In genomic region chr13:25971077-25971476, GRCh38 we compare ENCODE assay signal across 19 cellular contexts.
DNase-seq lines count a peak whose midpoint lies in the region; ATAC-seq, FAIRE-seq and TF ChIP-seq lines count a peak whose summit lies in the region.
"Had no signal": no experiment of that assay in that cellular context is flagged by ENCODE, and none has a peak within 500 bp of the region (broad histone marks: within the 10 kb centered on the region; RNA-seq: fewer than 3 reads in every experiment).

No MANE protein-coding gene starts in this region.

- peak overlapping the region in 2 of 4 donors; percentile 8 to 56 for H3K4me3 Mint-ChIP-seq in CD4-positive, CD25-positive, alpha-beta regulatory T cell
- H3K4me3 Mint-ChIP-seq in CD8-positive, alpha-beta T cell: no peak overlapping the region
- no peak overlapping the region for H3K4me3 Mint-ChIP-seq in activated CD4-positive, alpha-beta memory T cell treated with anti-CD3 and anti-CD28 coated beads for 36 hours

- CTCF ChIA-PET in CD8-positive, alpha-beta T cell (lab: Charles Lee): interaction anchor here (0.8 kb wide), 1 partner anchor 142 kb away, joined by 3 read pairs; no protein-coding TSS in a partner anchor
- CTCF ChIA-PET in activated CD4-positive, alpha-beta memory T cell treated with anti-CD3 and anti-CD28 coated beads for 36 hours (lab: Charles Lee): interaction anchor here (1.7 kb wide), 1 partner anchor 11 kb away, joined by 3 read pairs; no protein-coding TSS in a partner anchor

- peaks cover 0 to 2% (median 0%) of the 10 kb centered on the region in 7 donors for H3K9me3 Mint-ChIP-seq in CD4-positive, CD25-positive, alpha-beta regulatory T cell
- no peaks in the 10 kb centered on the region for H3K9me3 Mint-ChIP-seq in CD8-positive, alpha-beta T cell
- no peaks in the 10 kb centered on the region for H3K9me3 Mint-ChIP-seq in activated CD4-positive, alpha-beta memory T cell treated with anti-CD3 and anti-CD28 coated beads for 36 hours

- no peak for ATAC-seq in CD4-positive, CD25-positive, alpha-beta regulatory T cell (ENCODE audit: low read depth in 2 of 2)
- no peak for ATAC-seq in CD8-positive, alpha-beta T cell
- ATAC-seq in sciatic nerve (no peak), GM18520 (IDR thresholded peaks at IDR 0.05; ENCODE audit: unreplicated experiment) (no peak)

- H3K27me3 ChIP-seq in CD4-positive, CD25-positive, alpha-beta regulatory T cell (ENCODE audit: control insufficient read depth, insufficient read depth, low read length): no peaks in the 10 kb centered on the region
- no peaks in the 10 kb centered on the region for H3K27me3 ChIP-seq in CD8-positive, alpha-beta T cell (ENCODE audit: insufficient read depth, low read length)
- H3K27me3 ChIP-seq: brain microvascular endothelial cell, colonic mucosa had no signal

- DNase-seq in CD4-positive, CD25-positive, alpha-beta regulatory T cell: no peak
- DNase-seq in CD8-positive, alpha-beta T cell: no peak
- DNase-seq in activated CD4-positive, alpha-beta memory T cell treated with anti-CD3 and anti-CD28 coated beads for 36 hours: no peak
- DNase-seq in iPS-NIHi11 (ENCODE audit: low spot score) (peak; percentile 52), sciatic nerve (ENCODE audit: low spot score) (no peak), GM19239 (ENCODE audit: insufficient read length, low spot score) (no peak)
- DNase-seq: brain microvascular endothelial cell, colonic mucosa, kidney, NCI-H1436, NCI-H2171, NCI-H69, OCI-M1, trophoblast cell had no signal

- intact Hi-C loops in CD8-positive, alpha-beta T cell (cut with DNase I, micrococcal nuclease): loop anchor here (5.0 kb wide), 5 partner anchors 41 to 124 kb away; no protein-coding TSS in a partner anchor
- intact Hi-C loops in activated CD4-positive, alpha-beta memory T cell treated with anti-CD3 and anti-CD28 coated beads for 36 hours (cut with micrococcal nuclease): loop anchor here (1.0 to 10.0 kb wide), 3 partner anchors 68 to 126 kb away; partner anchors contain the start of gene SHISA2
- intact Hi-C loops in sciatic nerve (cut with DNase I): no loop called here

- H3K36me3 Mint-ChIP-seq in CD4-positive, CD25-positive, alpha-beta regulatory T cell: no peaks in the 10 kb centered on the region
- no peaks in the 10 kb centered on the region for H3K36me3 Mint-ChIP-seq in CD8-positive, alpha-beta T cell
- no peaks in the 10 kb centered on the region for H3K36me3 Mint-ChIP-seq in activated CD4-positive, alpha-beta memory T cell treated with anti-CD3 and anti-CD28 coated beads for 36 hours

- no peak for TF ChIP-seq CTCF in CD8-positive, alpha-beta T cell (IDR thresholded peaks at IDR 0.05)

- no peaks in the 10 kb centered on the region for H3K9me3 ChIP-seq in CD4-positive, CD25-positive, alpha-beta regulatory T cell (ENCODE audit: control insufficient read depth in 2 of 2, low read length in 2 of 2)
- H3K9me3 ChIP-seq in CD8-positive, alpha-beta T cell (ENCODE audit: low read length): no peaks in the 10 kb centered on the region
- H3K9me3 ChIP-seq: colonic mucosa had no signal

- no peak overlapping the region for H3K4me3 ChIP-seq in CD4-positive, CD25-positive, alpha-beta regulatory T cell (ENCODE audit: low read depth, low read length)
- H3K4me3 ChIP-seq in CD8-positive, alpha-beta T cell (ENCODE audit: low read depth, low read length): no peak overlapping the region
- H3K4me3 ChIP-seq: colonic mucosa, hepatocyte had no signal

- peaks cover 16 to 51% (median 25%) of the 10 kb centered on the region in 4 donors for H3K4me1 Mint-ChIP-seq in CD4-positive, CD25-positive, alpha-beta regulatory T cell
- H3K4me1 Mint-ChIP-seq in CD8-positive, alpha-beta T cell (ENCODE audit: low read depth): peaks cover 52% of the 10 kb centered on the region
- peaks cover 47% of the 10 kb centered on the region for H3K4me1 Mint-ChIP-seq in activated CD4-positive, alpha-beta memory T cell treated with anti-CD3 and anti-CD28 coated beads for 36 hours (ENCODE audit: low read depth)

- no peak for FAIRE-seq in GM19239 (lab: Jason Lieb, UNC)
- FAIRE-seq: endothelial cell of umbilical vein, G401.6, kidney had no signal

- H3K27me3 Mint-ChIP-seq in CD4-positive, CD25-positive, alpha-beta regulatory T cell: no peaks in the 10 kb centered on the region
- H3K27me3 Mint-ChIP-seq in CD8-positive, alpha-beta T cell (ENCODE audit: low read depth): no peaks in the 10 kb centered on the region
- no peaks in the 10 kb centered on the region for H3K27me3 Mint-ChIP-seq in activated CD4-positive, alpha-beta memory T cell treated with anti-CD3 and anti-CD28 coated beads for 36 hours

- no peaks in the 10 kb centered on the region for H3K36me3 ChIP-seq in CD4-positive, CD25-positive, alpha-beta regulatory T cell (ENCODE audit: control insufficient read depth, insufficient read depth, low read length)
- H3K36me3 ChIP-seq in CD8-positive, alpha-beta T cell (ENCODE audit: insufficient read depth, low read length): no peaks in the 10 kb centered on the region
- H3K36me3 ChIP-seq: brain microvascular endothelial cell, colonic mucosa had no signal

- no peak overlapping the region for H3K27ac ChIP-seq in CD4-positive, CD25-positive, alpha-beta regulatory T cell (ENCODE audit: insufficient read depth, low read length, poor library complexity, severe bottlenecking)
- H3K27ac ChIP-seq in CD8-positive, alpha-beta T cell (ENCODE audit: low read depth, low read length): no peak overlapping the region
- H3K27ac ChIP-seq: brain microvascular endothelial cell, colonic mucosa, hepatocyte, parathyroid adenoma had no signal

- peaks cover 31% of the 10 kb centered on the region for H3K4me1 ChIP-seq in CD4-positive, CD25-positive, alpha-beta regulatory T cell (ENCODE audit: control insufficient read depth, insufficient read depth, low read length, poor library complexity, severe bottlenecking)
- H3K4me1 ChIP-seq in CD8-positive, alpha-beta T cell (ENCODE audit: insufficient read depth, low read length): peaks cover 48% of the 10 kb centered on the region
- H3K4me1 ChIP-seq: colonic mucosa, parathyroid adenoma had no signal

- peak overlapping the region; percentile 44 to 87 (median 81) for H3K27ac Mint-ChIP-seq in CD4-positive, CD25-positive, alpha-beta regulatory T cell
- peak overlapping the region; percentile 88 for H3K27ac Mint-ChIP-seq in CD8-positive, alpha-beta T cell
- H3K27ac Mint-ChIP-seq in activated CD4-positive, alpha-beta memory T cell treated with anti-CD3 and anti-CD28 coated beads for 36 hours: peak overlapping the region; percentile 30

- POLR2A ChIA-PET in CD8-positive, alpha-beta T cell (lab: Charles Lee): interaction anchor here (0.9 kb wide), 1 partner anchor 41 kb away, joined by 3 read pairs; no protein-coding TSS in a partner anchor
- POLR2A ChIA-PET in activated CD4-positive, alpha-beta memory T cell treated with anti-CD3 and anti-CD28 coated beads for 36 hours (lab: Charles Lee): interaction anchor here (1.2 kb wide), 1 partner anchor 45 kb away, joined by 3 read pairs; no protein-coding TSS in a partner anchor

Comparison
In these comparisons a context has a peak if more than half of its experiments do, and no peak if none do; other contexts are left out.
1. H3K27ac Mint-ChIP-seq: peak in every context shown above with its lines; median percentile 88 in CD8-positive, alpha-beta T cell; 81 in CD4-positive, CD25-positive, alpha-beta regulatory T cell; 30 in activated CD4-positive, alpha-beta memory T cell treated with anti-CD3 and anti-CD28 coated beads for 36 hours.